26 cellular contexts compared by ENCODE assay signal in the genomic region with DNA sequence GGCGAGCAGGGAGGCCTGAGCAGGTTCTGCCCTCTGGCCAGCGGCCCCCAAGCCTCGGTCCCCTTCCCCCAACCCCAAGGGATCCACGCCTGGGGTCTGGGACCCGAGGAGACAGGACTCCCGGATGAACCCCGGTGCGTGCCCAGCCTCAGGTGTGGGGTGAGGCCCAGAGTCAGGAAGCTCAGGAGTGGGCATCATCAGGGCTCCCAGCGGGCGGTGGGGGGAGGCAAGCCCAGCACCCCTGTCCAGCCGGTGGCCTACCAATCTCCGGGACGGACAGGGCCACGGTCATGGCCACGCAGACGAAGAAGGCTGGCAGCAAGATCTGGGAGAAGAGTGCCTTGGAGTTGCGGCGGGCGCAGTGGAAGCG. TPM values are rescaled to one million over a fixed set of nuclear protein-coding genes. Genes with fewer than 3 reads are reported as not detected.
DNase-seq lines count a peak whose midpoint lies in the region; ATAC-seq and TF ChIP-seq lines count a peak whose summit lies in the region.
"Had no signal": no experiment of that assay in that cellular context is flagged by ENCODE, and none has a peak within 500 bp of the region (broad histone marks: within the 10 kb centered on the region; RNA-seq: fewer than 3 reads in every experiment).

No MANE protein-coding gene starts in this region.

- TF ChIP-seq CTCF in osteoblast (IDR thresholded peaks at IDR 0.05; ENCODE audit: extremely low read depth, low read depth, low read length): no peak
- TF ChIP-seq CTCF in body of pancreas (IDR thresholded peaks at IDR 0.05): no peak

- TF ChIP-seq POLR2A in body of pancreas (IDR thresholded peaks at IDR 0.05): no peak

- H3K27me3 ChIP-seq in layer of hippocampus (ENCODE audit: control insufficient read depth, insufficient read depth, low read length) (no peaks in the 10 kb centered on the region), osteoblast (ENCODE audit: insufficient read depth, low read length) (no peaks in the 10 kb centered on the region), body of pancreas (no peaks in the 10 kb centered on the region)
- H3K27me3 ChIP-seq: BE2C, BLaER1 had no signal

- H3K4me3 ChIP-seq in SK-N-MC: peak overlapping the region; percentile 53
- H3K4me3 ChIP-seq in osteoblast (ENCODE audit: insufficient read depth, low read length): no peak overlapping the region
- H3K4me3 ChIP-seq in body of pancreas: no peak overlapping the region
- H3K4me3 ChIP-seq: BLaER1, GM12878 had no signal

- H3K27ac ChIP-seq in SK-N-MC (no peak overlapping the region), layer of hippocampus (ENCODE audit: low read depth, low read length) (peak overlapping the region; percentile 38), osteoblast (ENCODE audit: low read depth, low read length) (no peak overlapping the region), body of pancreas (no peak overlapping the region)
- H3K27ac ChIP-seq: BLaER1 had no signal

- H2AFZ ChIP-seq in osteoblast (ENCODE audit: low read length): no peak overlapping the region

- H3K4me1 ChIP-seq in osteoblast (ENCODE audit: insufficient read depth, low read length) (no peaks in the 10 kb centered on the region), body of pancreas (no peaks in the 10 kb centered on the region)
- H3K4me1 ChIP-seq: BE2C, BLaER1 had no signal

- no peaks in the 10 kb centered on the region for H3K79me2 ChIP-seq in osteoblast (ENCODE audit: insufficient read depth, low read length)

- no peak for DNase-seq in SK-N-MC (ENCODE audit: low read depth, low spot score)
- peak; percentile 88 for DNase-seq in osteoblast (ENCODE audit: insufficient read length, low spot score, missing footprints)
- no peak for DNase-seq in SIG-M5 (lab: John Stamatoyannopoulos, UW)
- DNase-seq in NCI-H1105 treated with DMSO at 0.1 percent for 48 hours (lab: John Stamatoyannopoulos, UW): no peak
- DNase-seq in body of pancreas: no peak
- DNase-seq: 8988T; ACHN; BE2C; C1 segment of cervical spinal cord; CD4-positive, CD25-positive, alpha-beta regulatory T cell; CD8-positive, alpha-beta memory T cell; COR-L47; DMS 273 treated with DMSO at 0.1 percent for 48 hours; DMS153; DMS53; DMS79; DND-41; EL; GDM1 had no signal

- ATAC-seq in body of pancreas (no peak), HG03135 (IDR thresholded peaks at IDR 0.05; ENCODE audit: unreplicated experiment) (no peak)
- ATAC-seq: GM12878 had no signal

- 97 to 100% methylated on average over 5 to 17 of the region's 20 CpGs for WGBS in body of pancreas, 2 donors

- intact Hi-C loops in body of pancreas (cut with DNase I): no loop called here

- H3K9me3 ChIP-seq in SK-N-MC (ENCODE audit: low read depth, low read length) (no peaks in the 10 kb centered on the region), osteoblast (ENCODE audit: low read depth, low read length) (no peaks in the 10 kb centered on the region), body of pancreas (no peaks in the 10 kb centered on the region)
- H3K9me3 ChIP-seq: BE2C had no signal

- H4K20me1 ChIP-seq in osteoblast (ENCODE audit: insufficient read depth, low read length): no peaks in the 10 kb centered on the region
- H4K20me1 ChIP-seq: BLaER1 had no signal

- no peak overlapping the region for H3K9ac ChIP-seq in SK-N-MC (ENCODE audit: insufficient read length)
- H3K9ac ChIP-seq: BLaER1 had no signal

- no peak overlapping the region for H3K4me2 ChIP-seq in osteoblast (ENCODE audit: insufficient read depth, low read length)
- H3K4me2 ChIP-seq: BLaER1 had no signal

- no peaks in the 10 kb centered on the region for H3K36me3 ChIP-seq in SK-N-MC (ENCODE audit: insufficient read depth, low read length)
- H3K36me3 ChIP-seq in osteoblast (ENCODE audit: insufficient read depth, low read length): no peaks in the 10 kb centered on the region
- peaks cover 0 to 5% of the 10 kb centered on the region in 2 donors for H3K36me3 ChIP-seq in body of pancreas (replicated peaks in 1 of 2; ENCODE audit: insufficient read depth in 1 of 2, low read depth in 2 of 2)

RNA-seq across cellular contexts. Expression of a gene that starts 14.5 kb away (rescaled TPM):
- total RNA-seq in osteoblast (19.4 and 20.3 TPM in 2 replicates), body of pancreas (10 to 100 TPM; 28.7 to 29.6 TPM)

RNA-seq across cellular contexts. Expression of a gene that starts 17.2 kb away (rescaled TPM):
- total RNA-seq in osteoblast (1.5 and 2.5 TPM in 2 replicates), body of pancreas (1 to 10 TPM in 1 of 2 donors, not detected in 1; 2.0 TPM)
- total RNA-seq: A673, GM12878 had no signal

RNA-seq across cellular contexts. Expression of a gene that starts 18.3 kb away (rescaled TPM):
- not detected in 2 replicates for total RNA-seq in osteoblast
- not detected for total RNA-seq in body of pancreas
- total RNA-seq: A673, Daoy, G401 had no signal

RNA-seq across cellular contexts. Expression of a gene that starts 21.3 kb away (rescaled TPM):
- 13.3 and 16.6 TPM in 2 replicates for total RNA-seq in osteoblast
- total RNA-seq in body of pancreas: 10 to 100 TPM; 34.0 to 97.2 TPM

RNA-seq across cellular contexts. Expression of a gene that starts 30.8 kb away (rescaled TPM):
- total RNA-seq in osteoblast: 4.4 and 5.4 TPM in 2 replicates
- not detected for total RNA-seq in body of pancreas
- total RNA-seq: A673; CD4-positive, CD25-positive, alpha-beta regulatory T cell; Daoy; G401; GM12878 had no signal
